ENCODE assay signal across 8 cellular contexts in genomic region chr13:20192470-20193141, GRCh38. TPM values are rescaled to one million over a fixed set of nuclear protein-coding genes. Genes with fewer than 3 reads are reported as not detected.
DNase-seq lines count a peak whose midpoint lies in the region; TF ChIP-seq lines count a peak whose summit lies in the region.

Gene GJB2, minus strand, starts transcription at chr13:20192938. Its CDS starts 3,357 bp downstream, at chr13:20189581.

- peak in 2 of 5 donors; percentile 14 to 23 for DNase-seq in CD8-positive, alpha-beta memory T cell
- DNase-seq in NCI-H460 (ENCODE audit: extremely low read depth, low read depth) (no peak), epithelial cell of proximal tubule (ENCODE audit: low read depth) (no peak), ecto neural progenitor cell (ENCODE audit: low spot score) (no peak), OCI-M1 (lab: John Stamatoyannopoulos, UW) (no peak), NCI-H128 (lab: John Stamatoyannopoulos, UW; ENCODE audit: unreplicated experiment) (no peak), cerebellum (ENCODE audit: low spot score) (no peak)

- H3F3A ChIP-seq in neural cell (ENCODE audit: insufficient read depth, low read length, poor library complexity, severe bottlenecking): no peaks in the 10 kb centered on the region

- H3K9me3 ChIP-seq in CD8-positive, alpha-beta memory T cell (ENCODE audit: low read length): no peaks in the 10 kb centered on the region
- H3K9me3 ChIP-seq in neural cell (ENCODE audit: low read length): no peaks in the 10 kb centered on the region

- peaks cover 50 to 65% of the 10 kb centered on the region in 2 donors for H3K27me3 Mint-ChIP-seq in CD8-positive, alpha-beta memory T cell

- TF ChIP-seq EP300 in neural cell (conservative IDR thresholded peaks at IDR 0.05; ENCODE audit: poor library complexity, severe bottlenecking): no peak

- peak within 1 kb of the TSS in 2 of 8 donors; percentile 0 to 25 for H3K27ac Mint-ChIP-seq in CD8-positive, alpha-beta memory T cell

- H3K36me3 ChIP-seq in CD8-positive, alpha-beta memory T cell (ENCODE audit: insufficient read depth, low read length): no peaks in the 10 kb centered on the region
- H3K36me3 ChIP-seq in neural cell (ENCODE audit: insufficient read depth, low read length): no peaks in the 10 kb centered on the region

- no peak within 1 kb of the TSS for H3K27ac ChIP-seq in CD8-positive, alpha-beta memory T cell (ENCODE audit: low read depth, low read length)
- H3K27ac ChIP-seq in neural cell (ENCODE audit: low read length): no peak within 1 kb of the TSS

- H3K9me2 ChIP-seq in neural cell (ENCODE audit: insufficient read depth, low read length): no peaks in the 10 kb centered on the region

- TF ChIP-seq CTCF in epithelial cell of proximal tubule (conservative IDR thresholded peaks at IDR 0.05; ENCODE audit: low read depth, low read length) (no peak), neural cell (IDR thresholded peaks at IDR 0.05; ENCODE audit: poor library complexity, severe bottlenecking) (no peak)

- no peaks in the 10 kb centered on the region for H4K20me1 ChIP-seq in neural cell (ENCODE audit: insufficient read depth)

- no peaks in the 10 kb centered on the region for H3K36me3 Mint-ChIP-seq in CD8-positive, alpha-beta memory T cell

- no peaks in the 10 kb centered on the region for H3K79me2 ChIP-seq in neural cell (replicated peaks; ENCODE audit: insufficient read depth, low read length)

- peaks cover 56% of the 10 kb centered on the region for H3K27me3 ChIP-seq in CD8-positive, alpha-beta memory T cell (ENCODE audit: insufficient read depth, low read length, poor library complexity, severe bottlenecking)
- H3K27me3 ChIP-seq in neural cell (ENCODE audit: insufficient read depth, low read depth, low read length): peaks cover 75% of the 10 kb centered on the region

- H3K4me3 ChIP-seq in CD8-positive, alpha-beta memory T cell (ENCODE audit: low read length): peak within 1 kb of the TSS; percentile 50
- H3K4me3 ChIP-seq in epithelial cell of proximal tubule (ENCODE audit: low read depth, low read length): peak within 1 kb of the TSS; percentile 63
- H3K4me3 ChIP-seq in neural cell (ENCODE audit: low read length): peak within 1 kb of the TSS; percentile 69

- H3K9me3 Mint-ChIP-seq in CD8-positive, alpha-beta memory T cell: no peaks in the 10 kb centered on the region

- peak within 1 kb of the TSS; percentile 17 for H3K9ac ChIP-seq in neural cell (ENCODE audit: low read length)

- H3K4me1 Mint-ChIP-seq in CD8-positive, alpha-beta memory T cell: peaks cover 21 to 34% (median 22%) of the 10 kb centered on the region in 3 donors

- no peak within 1 kb of the TSS for H2AFZ ChIP-seq in neural cell (ENCODE audit: low read depth, low read length)

- TF ChIP-seq RAD21 in neural cell (conservative IDR thresholded peaks at IDR 0.05): no peak

- POLR2A ChIA-PET in CD8-positive, alpha-beta memory T cell (lab: Charles Lee): no interaction called here

- H3K4me3 Mint-ChIP-seq in CD8-positive, alpha-beta memory T cell: peak within 1 kb of the TSS; percentile 52 to 86 (median 74)

- CTCF ChIA-PET in CD8-positive, alpha-beta memory T cell (lab: Charles Lee): no interaction called here

- peak within 1 kb of the TSS; percentile 87 for H3K4me2 ChIP-seq in neural cell (ENCODE audit: low read length)

- H3K4me1 ChIP-seq in CD8-positive, alpha-beta memory T cell (ENCODE audit: insufficient read depth, low read length): peaks cover 22% of the 10 kb centered on the region

TF ChIP-seq in neural cell, 6 proteins besides CTCF, POLR2A, EP300 and RAD21:
- TF ChIP-seq REST (IDR thresholded peaks at IDR 0.05; ENCODE audit: borderline replicate concordance) (no peak), POLR2AphosphoS5 (IDR thresholded peaks at IDR 0.05) (no peak), EZH2 (IDR thresholded peaks at IDR 0.05; ENCODE audit: borderline replicate concordance, insufficient read depth, low read length, poor library complexity, severe bottlenecking) (no peak), TAF1 (IDR thresholded peaks at IDR 0.05; ENCODE audit: low read depth) (no peak), MXI1 (conservative IDR thresholded peaks at IDR 0.05; ENCODE audit: poor library complexity, severe bottlenecking) (no peak), SMC3 (conservative IDR thresholded peaks at IDR 0.05; ENCODE audit: poor library complexity) (no peak)

RNA-seq across cellular contexts. Expression of gene GJB2, which starts in this region (rescaled TPM):
- total RNA-seq in CD8-positive, alpha-beta memory T cell: 10 to 100 TPM; 27.3 to 27.6 TPM
- polyA plus RNA-seq in CD8-positive, alpha-beta memory T cell: not detected
- 8.7 and 10.5 TPM in 2 replicates for total RNA-seq in NCI-H460 (2014; rRNA removed; shearing (Covaris generic))
- 1.8 and 2.5 TPM in 2 replicates for polyA plus RNA-seq in NCI-H460 (2014; cell fraction: nucleus; rRNA removed)
- total RNA-seq in epithelial cell of proximal tubule: 5.1 and 5.7 TPM in 2 replicates
- not detected in 2 replicates for polyA plus RNA-seq in neural cell
- polyA minus RNA-seq in neural cell: not detected in 2 replicates
- 3.6 TPM for total RNA-seq in cerebellum
